Comparison of ENCODE assay signal across 20 cellular contexts in the genomic region with DNA sequence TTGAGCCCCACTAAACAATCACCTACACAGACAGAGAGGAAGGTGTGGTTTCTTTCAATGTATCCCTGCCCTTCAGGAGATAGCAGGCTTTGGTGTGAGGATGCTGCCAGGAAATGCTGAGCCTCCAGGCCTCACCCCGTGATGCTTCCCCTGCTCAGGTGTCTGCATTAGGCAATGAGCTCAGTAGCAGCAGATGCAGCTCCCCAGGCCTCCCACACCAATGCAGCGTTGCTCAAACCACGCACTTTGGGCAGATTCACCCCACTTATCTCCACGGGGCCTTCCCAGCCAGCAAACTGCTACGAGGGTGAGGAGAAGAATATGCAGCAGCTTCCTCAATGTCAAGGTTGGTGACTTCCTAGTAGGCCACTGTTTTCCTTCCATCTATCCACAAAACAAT.
DNase-seq lines count a peak whose midpoint lies in the region; FAIRE-seq and TF ChIP-seq lines count a peak whose summit lies in the region.
"Had no signal": no experiment of that assay in that cellular context is flagged by ENCODE, and none has a peak within 500 bp of the region (broad histone marks: within the 10 kb centered on the region; RNA-seq: fewer than 3 reads in every experiment).

No MANE protein-coding gene starts in this region.

- no TSS peak for BruUV-seq in PC-9 (replicated peaks; lab: Mats Ljungman, UMichigan)

- H3F3A ChIP-seq in PC-9 (ENCODE audit: insufficient read depth, low read depth), result no peaks in the 10 kb centered on the region

- H3K4me2 ChIP-seq in PC-9, result no peak overlapping the region

- TF ChIP-seq EP300 in sigmoid colon (IDR thresholded peaks at IDR 0.05), result no peak

- H3K4me1 ChIP-seq in sigmoid colon (peaks cover 0 to 8% (median 0%) of the 10 kb centered on the region in 4 donors), PC-9 (replicated peaks; ENCODE audit: insufficient read depth) (no peaks in the 10 kb centered on the region)

- POLR2A ChIA-PET in PC-9 (lab: Charles Lee; ENCODE audit: unreplicated experiment), result no interaction called here

- TF ChIP-seq CTCF in sigmoid colon (IDR thresholded peaks at IDR 0.05) (no peak), PC-9 (conservative IDR thresholded peaks at IDR 0.05) (no peak)

- intact Hi-C loops in sigmoid colon (cut with DNase I), result no loop called here
- intact Hi-C loops in PC-9 (cut with micrococcal nuclease; ENCODE audit: unreplicated experiment), result no loop called here

- no peaks in the 10 kb centered on the region for H4K20me1 ChIP-seq in PC-9 (ENCODE audit: insufficient read depth)

- 83 to 84% methylated on average over 5 of the region's 5 CpGs for WGBS in sigmoid colon, 2 donors

- H3K79me2 ChIP-seq in PC-9 (ENCODE audit: low read depth), result no peaks in the 10 kb centered on the region

- H3K36me3 ChIP-seq in sigmoid colon (no peaks in the 10 kb centered on the region), PC-9 (ENCODE audit: low read depth) (no peaks in the 10 kb centered on the region)
- H3K36me3 ChIP-seq: BE2C, neutrophil had no signal

- H3K27me3 ChIP-seq in sigmoid colon (no peaks in the 10 kb centered on the region), PC-9 (ENCODE audit: insufficient read depth, low read depth) (peaks cover 71% of the 10 kb centered on the region)
- H3K27me3 ChIP-seq: BE2C, neutrophil had no signal

- H3K9me3 ChIP-seq in sigmoid colon (no peaks in the 10 kb centered on the region), PC-9 (ENCODE audit: insufficient read depth, low read depth) (no peaks in the 10 kb centered on the region)
- H3K9me3 ChIP-seq: BE2C, neutrophil had no signal

- H3K9me2 ChIP-seq in PC-9 (ENCODE audit: insufficient read depth), result no peaks in the 10 kb centered on the region

- TF ChIP-seq POLR2A in sigmoid colon (IDR thresholded peaks at IDR 0.05), result no peak

- FAIRE-seq in GM19239 (lab: Jason Lieb, UNC), result no peak
- FAIRE-seq: urothelium cell line had no signal

- H3K27ac ChIP-seq in sigmoid colon (no peak overlapping the region), PC-9 (no peak overlapping the region)
- H3K27ac ChIP-seq: neutrophil had no signal

- H2AFZ ChIP-seq in PC-9, result no peak overlapping the region

- H3K4me3 ChIP-seq in sigmoid colon (no peak overlapping the region), PC-9 (no peak overlapping the region)

- DNase-seq in NCI-H146 (lab: John Stamatoyannopoulos, UW) (peak; percentile 14), NCI-H146 treated with DMSO at 0.1 percent for 48 hours (lab: John Stamatoyannopoulos, UW; ENCODE audit: unreplicated experiment) (no peak), NCI-H2196 (lab: John Stamatoyannopoulos, UW; ENCODE audit: unreplicated experiment) (peak; percentile 77), cerebellar cortex (ENCODE audit: low spot score) (peak; percentile 74), sigmoid colon (peak; percentile 24), GM19239 (ENCODE audit: insufficient read length, low spot score) (no peak), PC-9 (no peak), SHP77 treated with DMSO at 0.1 percent for 48 hours (lab: John Stamatoyannopoulos, UW) (no peak)
- DNase-seq: activated CD4-positive, alpha-beta T cell treated with anti-CD3 and anti-CD28 coated beads, Interleukin-2, amount 10 ng/mL, durations not matched to agents 24 days and 14 days; activated effector memory CD4-positive, alpha-beta T cell treated with Interleukin-2 at 50 U/mL for 16 hours; BE2C; Calu3; effector memory CD8-positive, alpha-beta T cell; GDM1; left ventricle myocardium superior; NCI-H524 treated with DMSO at 0.1 percent for 48 hours; Right ventricle myocardium superior; stimulated activated CD4-positive, alpha-beta T cell treated with anti-CD3 and anti-CD28 coated beads, Interleukin-4, amount 100 ng/mL, for 4 hours had no signal

- CTCF ChIA-PET in PC-9 (lab: Charles Lee), result no interaction called here

Comparison
In these comparisons a context has a peak if more than half of its experiments do, and no peak if none do; other contexts are left out.
1. DNase-seq: peak in NCI-H146 (single experiment), NCI-H2196 (single experiment), cerebellar cortex (single experiment) and sigmoid colon (single experiment); none in NCI-H146 treated with DMSO at 0.1 percent for 48 hours (single experiment), GM19239 (single experiment), PC-9 (0 of 2) and SHP77 treated with DMSO at 0.1 percent for 48 hours (single experiment).